Comparison of ENCODE assay signal across 26 cellular contexts in genomic region chr4:123517971-123518370, GRCh38.
"Had no signal": no experiment of that assay in that cellular context is flagged by ENCODE, and none has a peak within 500 bp of the region (broad histone marks: within the 10 kb centered on the region; RNA-seq: fewer than 3 reads in every experiment).

No MANE protein-coding gene starts in this region.

- H3K27ac ChIP-seq: ascending aorta, brain microvascular endothelial cell, Peyer's patch, RWPE1, SJCRH30, VCaP had no signal

- H3K9ac ChIP-seq: SK-N-SH had no signal

- H3K27ac Mint-ChIP-seq: activated CD4-positive, alpha-beta memory T cell treated with anti-CD3 and anti-CD28 coated beads, Interleukin-2, amount 10 ng/mL, durations not matched to agents 7 days and 5 days; activated CD4-positive, alpha-beta T cell treated with anti-CD3 and anti-CD28 coated beads for 36 hours; activated naive CD4-positive, alpha-beta T cell treated with anti-CD3 and anti-CD28 coated beads, Interleukin-2, amount 50 U/mL, for 72 hours; activated naive CD8-positive, alpha-beta T cell treated with anti-CD3 and anti-CD28 coated beads, Interleukin-2, amount 50 U/mL, for 24 hours; activated T-cell treated with anti-CD3 and anti-CD28 coated beads, Interleukin-2, amount 50 U/mL, for 72 hours had no signal

- H3K4me2 ChIP-seq: SK-N-SH had no signal

- H3K4me1 Mint-ChIP-seq: activated CD4-positive, alpha-beta memory T cell treated with anti-CD3 and anti-CD28 coated beads, Interleukin-2, amount 10 ng/mL, durations not matched to agents 7 days and 5 days; activated CD4-positive, alpha-beta T cell treated with anti-CD3 and anti-CD28 coated beads for 36 hours; activated naive CD8-positive, alpha-beta T cell treated with anti-CD3 and anti-CD28 coated beads, Interleukin-2, amount 50 U/mL, for 24 hours had no signal

- H3K36me3 ChIP-seq: ascending aorta, brain microvascular endothelial cell, Peyer's patch, SJCRH30 had no signal

- H3K4me1 ChIP-seq: ascending aorta, Peyer's patch had no signal

- H3K4me3 Mint-ChIP-seq: activated CD4-positive, alpha-beta memory T cell treated with anti-CD3 and anti-CD28 coated beads, Interleukin-2, amount 10 ng/mL, durations not matched to agents 7 days and 5 days; activated CD4-positive, alpha-beta T cell treated with anti-CD3 and anti-CD28 coated beads for 36 hours; activated naive CD8-positive, alpha-beta T cell treated with anti-CD3 and anti-CD28 coated beads, Interleukin-2, amount 50 U/mL, for 24 hours; activated T-cell treated with anti-CD3 and anti-CD28 coated beads, Interleukin-2, amount 50 U/mL, for 72 hours had no signal

- H3K9me3 ChIP-seq: ascending aorta, Peyer's patch, SJCRH30, SK-N-SH had no signal

- H3K27me3 Mint-ChIP-seq: activated naive CD8-positive, alpha-beta T cell treated with anti-CD3 and anti-CD28 coated beads, Interleukin-2, amount 50 U/mL, for 24 hours had no signal

- H3K9me3 Mint-ChIP-seq: activated CD4-positive, alpha-beta memory T cell treated with anti-CD3 and anti-CD28 coated beads, Interleukin-2, amount 10 ng/mL, durations not matched to agents 7 days and 5 days; activated naive CD4-positive, alpha-beta T cell treated with anti-CD3 and anti-CD28 coated beads, Interleukin-2, amount 50 U/mL, for 72 hours; activated naive CD8-positive, alpha-beta T cell treated with anti-CD3 and anti-CD28 coated beads, Interleukin-2, amount 50 U/mL, for 24 hours; activated T-cell treated with anti-CD3 and anti-CD28 coated beads, Interleukin-2, amount 50 U/mL, for 72 hours had no signal

- H3K4me3 ChIP-seq: ascending aorta, Peyer's patch, SJCRH30 had no signal

- H3K27me3 ChIP-seq: ascending aorta, brain microvascular endothelial cell, Peyer's patch, SJCRH30 had no signal

- H3K9me2 ChIP-seq: SK-N-SH had no signal

- H3K36me3 Mint-ChIP-seq: activated naive CD4-positive, alpha-beta T cell treated with anti-CD3 and anti-CD28 coated beads, Interleukin-2, amount 50 U/mL, for 72 hours had no signal

- DNase-seq: activated CD4-positive, alpha-beta memory T cell treated with anti-CD3 and anti-CD28 coated beads, Interleukin-2, amount 10 ng/mL, durations not matched to agents 7 days and 5 days; activated CD4-positive, alpha-beta T cell treated with anti-CD3 and anti-CD28 coated beads for 36 hours; activated CD4-positive, alpha-beta T cell treated with anti-CD3 and anti-CD28 coated beads, Interleukin-2, amount 50 U/mL, for 1 hour; activated effector memory CD4-positive, alpha-beta T cell treated with Interleukin-2 at 50 U/mL for 16 hours; activated naive CD4-positive, alpha-beta T cell; activated naive CD8-positive, alpha-beta T cell treated with anti-CD3 and anti-CD28 coated beads, Interleukin-2, amount 50 U/mL, for 24 hours; activated T-cell treated with anti-CD3 and anti-CD28 coated beads for 4 hours; activated T-cell treated with anti-CD3 and anti-CD28 coated beads, Interleukin-2, amount 50 U/mL, for 72 hours; amniotic stem cell; brain microvascular endothelial cell; cerebellar nuclear complex; MM.1S; NCI-H146; NCI-H187 treated with DMSO at 0.1 percent for 48 hours; NCI-H2081 treated with DMSO at 0.1 percent for 48 hours; NCI-H446 treated with DMSO at 0.1 percent for 48 hours; NK-92 treated with Interleukin-12 subunit alpha and Interleukin-12 subunit beta, amount 100 ng/mL, for 24 hours; Peyer's patch; Right ventricle myocardium superior; SK-N-SH; T-helper 1 cell had no signal
